1 cellular context compared by ENCODE assay signal in the genomic region with DNA sequence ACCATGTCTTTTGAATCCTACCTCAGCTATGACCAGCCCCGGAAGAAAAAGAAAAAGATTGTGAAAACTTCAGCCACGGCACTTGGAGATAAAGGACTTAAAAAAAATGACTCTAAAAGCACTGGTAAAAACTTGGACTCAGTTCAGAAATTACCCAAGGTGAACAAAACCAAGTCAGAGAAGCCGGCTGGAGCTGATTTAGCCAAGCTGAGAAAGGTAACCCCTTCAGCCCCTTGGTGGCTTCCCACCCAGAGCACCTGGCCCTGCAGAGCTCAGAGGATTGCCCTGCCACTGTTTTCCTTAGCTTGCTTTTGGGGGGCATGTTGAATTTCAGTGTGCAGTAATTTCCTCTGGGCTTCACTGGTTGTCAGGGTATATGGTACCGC.
A peak's percentile ranks its signal among the peaks of the same experiment; 100 is the strongest.
TF ChIP-seq lines count a peak whose summit lies in the region.

No MANE protein-coding gene starts in this region.

TF ChIP-seq in K562, 482 proteins besides CTCF, POLR2A, EP300 and RAD21:
- TF ChIP-seq PCBP1 (IDR thresholded peaks at IDR 0.05; ENCODE audit: low read depth, low read length, poor library complexity, severe bottlenecking) (no peak), GABPB1 (CRISPR knock-in tag; IDR thresholded peaks at IDR 0.05) (0 out of 2 replicates have a peak, but pooled peaks have one; percentile 16)
